Comparison of ENCODE assay signal across 1 cellular context in the genomic region with DNA sequence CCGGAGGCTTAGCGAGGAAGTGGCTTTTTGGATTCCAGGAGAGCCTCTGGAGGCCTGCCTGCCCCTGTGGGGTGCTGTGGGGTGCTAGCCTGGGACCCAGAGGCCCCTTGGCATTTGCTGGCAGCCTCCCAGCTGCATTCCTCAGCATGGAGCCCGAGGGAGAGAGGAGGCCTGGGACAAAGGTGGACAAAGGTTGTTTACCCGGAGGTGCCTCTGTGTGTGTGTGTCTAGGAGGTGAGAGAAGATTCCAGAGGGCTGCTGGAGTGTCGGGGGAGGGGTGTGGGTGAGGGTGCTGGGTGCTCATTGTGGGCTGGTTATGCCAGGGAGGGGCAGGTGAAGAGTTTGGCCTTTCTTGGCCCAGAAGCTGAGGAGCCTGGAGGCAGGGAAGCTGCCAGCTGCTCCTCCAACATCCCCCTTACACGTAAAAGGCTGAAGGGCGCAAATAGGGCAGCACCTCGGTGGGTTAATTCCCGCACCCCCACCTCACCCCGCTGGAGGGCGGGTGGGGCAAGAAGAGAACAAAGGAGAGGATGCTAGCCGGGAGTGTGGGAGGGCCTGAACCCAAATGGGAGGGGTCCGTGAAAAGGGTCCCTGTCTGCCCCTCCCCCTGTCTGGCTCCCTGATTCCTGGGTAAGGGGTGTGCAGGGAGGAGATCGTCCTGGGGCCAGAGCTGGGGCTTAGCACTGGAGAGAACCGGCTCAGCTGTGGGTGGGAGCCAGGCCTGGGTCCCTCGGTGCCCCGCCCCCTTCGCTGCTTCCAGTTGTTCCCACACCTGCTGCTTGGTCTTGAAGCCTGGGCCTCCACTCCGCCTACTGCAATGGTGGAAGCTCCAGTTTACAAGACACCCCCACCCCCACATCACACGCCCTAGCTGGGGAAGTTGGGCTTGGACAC.
TF ChIP-seq lines count a peak whose summit lies in the region.

No MANE protein-coding gene starts in this region.

TF ChIP-seq in HepG2, 621 proteins besides CTCF, POLR2A, EP300 and RAD21 (continued from another document and continues in another):
- TF ChIP-seq, protein P1, sequence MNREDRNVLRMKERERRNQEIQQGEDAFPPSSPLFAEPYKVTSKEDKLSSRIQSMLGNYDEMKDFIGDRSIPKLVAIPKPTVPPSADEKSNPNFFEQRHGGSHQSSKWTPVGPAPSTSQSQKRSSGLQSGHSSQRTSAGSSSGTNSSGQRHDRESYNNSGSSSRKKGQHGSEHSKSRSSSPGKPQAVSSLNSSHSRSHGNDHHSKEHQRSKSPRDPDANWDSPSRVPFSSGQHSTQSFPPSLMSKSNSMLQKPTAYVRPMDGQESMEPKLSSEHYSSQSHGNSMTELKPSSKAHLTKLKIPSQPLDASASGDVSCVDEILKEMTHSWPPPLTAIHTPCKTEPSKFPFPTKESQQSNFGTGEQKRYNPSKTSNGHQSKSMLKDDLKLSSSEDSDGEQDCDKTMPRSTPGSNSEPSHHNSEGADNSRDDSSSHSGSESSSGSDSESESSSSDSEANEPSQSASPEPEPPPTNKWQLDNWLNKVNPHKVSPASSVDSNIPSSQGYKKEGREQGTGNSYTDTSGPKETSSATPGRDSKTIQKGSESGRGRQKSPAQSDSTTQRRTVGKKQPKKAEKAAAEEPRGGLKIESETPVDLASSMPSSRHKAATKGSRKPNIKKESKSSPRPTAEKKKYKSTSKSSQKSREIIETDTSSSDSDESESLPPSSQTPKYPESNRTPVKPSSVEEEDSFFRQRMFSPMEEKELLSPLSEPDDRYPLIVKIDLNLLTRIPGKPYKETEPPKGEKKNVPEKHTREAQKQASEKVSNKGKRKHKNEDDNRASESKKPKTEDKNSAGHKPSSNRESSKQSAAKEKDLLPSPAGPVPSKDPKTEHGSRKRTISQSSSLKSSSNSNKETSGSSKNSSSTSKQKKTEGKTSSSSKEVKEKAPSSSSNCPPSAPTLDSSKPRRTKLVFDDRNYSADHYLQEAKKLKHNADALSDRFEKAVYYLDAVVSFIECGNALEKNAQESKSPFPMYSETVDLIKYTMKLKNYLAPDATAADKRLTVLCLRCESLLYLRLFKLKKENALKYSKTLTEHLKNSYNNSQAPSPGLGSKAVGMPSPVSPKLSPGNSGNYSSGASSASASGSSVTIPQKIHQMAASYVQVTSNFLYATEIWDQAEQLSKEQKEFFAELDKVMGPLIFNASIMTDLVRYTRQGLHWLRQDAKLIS (CRISPR knock-in tag; IDR thresholded peaks at IDR 0.05): no peak
- no peak for TF ChIP-seq MED8 (CRISPR knock-in tag; IDR thresholded peaks at IDR 0.05; ENCODE audit: insufficient replicate concordance)
- TF ChIP-seq, protein P2, sequence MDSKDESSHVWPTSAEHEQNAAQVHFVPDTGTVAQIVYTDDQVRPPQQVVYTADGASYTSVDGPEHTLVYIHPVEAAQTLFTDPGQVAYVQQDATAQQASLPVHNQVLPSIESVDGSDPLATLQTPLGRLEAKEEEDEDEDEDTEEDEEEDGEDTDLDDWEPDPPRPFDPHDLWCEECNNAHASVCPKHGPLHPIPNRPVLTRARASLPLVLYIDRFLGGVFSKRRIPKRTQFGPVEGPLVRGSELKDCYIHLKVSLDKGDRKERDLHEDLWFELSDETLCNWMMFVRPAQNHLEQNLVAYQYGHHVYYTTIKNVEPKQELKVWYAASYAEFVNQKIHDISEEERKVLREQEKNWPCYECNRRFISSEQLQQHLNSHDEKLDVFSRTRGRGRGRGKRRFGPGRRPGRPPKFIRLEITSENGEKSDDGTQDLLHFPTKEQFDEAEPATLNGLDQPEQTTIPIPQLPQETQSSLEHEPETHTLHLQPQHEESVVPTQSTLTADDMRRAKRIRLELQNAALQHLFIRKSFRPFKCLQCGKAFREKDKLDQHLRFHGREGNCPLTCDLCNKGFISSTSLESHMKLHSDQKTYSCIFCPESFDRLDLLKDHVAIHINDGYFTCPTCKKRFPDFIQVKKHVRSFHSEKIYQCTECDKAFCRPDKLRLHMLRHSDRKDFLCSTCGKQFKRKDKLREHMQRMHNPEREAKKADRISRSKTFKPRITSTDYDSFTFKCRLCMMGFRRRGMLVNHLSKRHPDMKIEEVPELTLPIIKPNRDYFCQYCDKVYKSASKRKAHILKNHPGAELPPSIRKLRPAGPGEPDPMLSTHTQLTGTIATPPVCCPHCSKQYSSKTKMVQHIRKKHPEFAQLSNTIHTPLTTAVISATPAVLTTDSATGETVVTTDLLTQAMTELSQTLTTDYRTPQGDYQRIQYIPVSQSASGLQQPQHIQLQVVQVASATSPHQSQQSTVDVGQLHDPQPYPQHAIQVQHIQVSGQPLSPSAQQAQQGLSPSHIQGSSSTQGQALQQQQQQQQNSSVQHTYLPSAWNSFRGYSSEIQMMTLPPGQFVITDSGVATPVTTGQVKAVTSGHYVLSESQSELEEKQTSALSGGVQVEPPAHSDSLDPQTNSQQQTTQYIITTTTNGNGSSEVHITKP (CRISPR knock-in tag; IDR thresholded peaks at IDR 0.05; ENCODE audit: low read depth): no peak
- peak; percentile 95; the same call in 1 of the 2 replicates for TF ChIP-seq ZNF607 (CRISPR knock-in tag; IDR thresholded peaks at IDR 0.05; ENCODE audit: borderline replicate concordance)
- TF ChIP-seq ATF1 (CRISPR knock-in tag; IDR thresholded peaks at IDR 0.05): no peak
- no peak for TF ChIP-seq ZNF33A (CRISPR knock-in tag; IDR thresholded peaks at IDR 0.05; ENCODE audit: borderline replicate concordance)
- peak; percentile 94 for TF ChIP-seq GATAD2A (CRISPR knock-in tag; IDR thresholded peaks at IDR 0.05)
- TF ChIP-seq ZFP62 (CRISPR knock-in tag; IDR thresholded peaks at IDR 0.05): no peak
- TF ChIP-seq ZFP90 (CRISPR knock-in tag; IDR thresholded peaks at IDR 0.05; ENCODE audit: borderline replicate concordance): peak; percentile 77; the same call in 1 of the 2 replicates
- peak; percentile 23 for TF ChIP-seq CCAR2 (optimal IDR thresholded peaks at IDR 0.05; ENCODE audit: low read depth, low read length)
- TF ChIP-seq, protein P3, sequence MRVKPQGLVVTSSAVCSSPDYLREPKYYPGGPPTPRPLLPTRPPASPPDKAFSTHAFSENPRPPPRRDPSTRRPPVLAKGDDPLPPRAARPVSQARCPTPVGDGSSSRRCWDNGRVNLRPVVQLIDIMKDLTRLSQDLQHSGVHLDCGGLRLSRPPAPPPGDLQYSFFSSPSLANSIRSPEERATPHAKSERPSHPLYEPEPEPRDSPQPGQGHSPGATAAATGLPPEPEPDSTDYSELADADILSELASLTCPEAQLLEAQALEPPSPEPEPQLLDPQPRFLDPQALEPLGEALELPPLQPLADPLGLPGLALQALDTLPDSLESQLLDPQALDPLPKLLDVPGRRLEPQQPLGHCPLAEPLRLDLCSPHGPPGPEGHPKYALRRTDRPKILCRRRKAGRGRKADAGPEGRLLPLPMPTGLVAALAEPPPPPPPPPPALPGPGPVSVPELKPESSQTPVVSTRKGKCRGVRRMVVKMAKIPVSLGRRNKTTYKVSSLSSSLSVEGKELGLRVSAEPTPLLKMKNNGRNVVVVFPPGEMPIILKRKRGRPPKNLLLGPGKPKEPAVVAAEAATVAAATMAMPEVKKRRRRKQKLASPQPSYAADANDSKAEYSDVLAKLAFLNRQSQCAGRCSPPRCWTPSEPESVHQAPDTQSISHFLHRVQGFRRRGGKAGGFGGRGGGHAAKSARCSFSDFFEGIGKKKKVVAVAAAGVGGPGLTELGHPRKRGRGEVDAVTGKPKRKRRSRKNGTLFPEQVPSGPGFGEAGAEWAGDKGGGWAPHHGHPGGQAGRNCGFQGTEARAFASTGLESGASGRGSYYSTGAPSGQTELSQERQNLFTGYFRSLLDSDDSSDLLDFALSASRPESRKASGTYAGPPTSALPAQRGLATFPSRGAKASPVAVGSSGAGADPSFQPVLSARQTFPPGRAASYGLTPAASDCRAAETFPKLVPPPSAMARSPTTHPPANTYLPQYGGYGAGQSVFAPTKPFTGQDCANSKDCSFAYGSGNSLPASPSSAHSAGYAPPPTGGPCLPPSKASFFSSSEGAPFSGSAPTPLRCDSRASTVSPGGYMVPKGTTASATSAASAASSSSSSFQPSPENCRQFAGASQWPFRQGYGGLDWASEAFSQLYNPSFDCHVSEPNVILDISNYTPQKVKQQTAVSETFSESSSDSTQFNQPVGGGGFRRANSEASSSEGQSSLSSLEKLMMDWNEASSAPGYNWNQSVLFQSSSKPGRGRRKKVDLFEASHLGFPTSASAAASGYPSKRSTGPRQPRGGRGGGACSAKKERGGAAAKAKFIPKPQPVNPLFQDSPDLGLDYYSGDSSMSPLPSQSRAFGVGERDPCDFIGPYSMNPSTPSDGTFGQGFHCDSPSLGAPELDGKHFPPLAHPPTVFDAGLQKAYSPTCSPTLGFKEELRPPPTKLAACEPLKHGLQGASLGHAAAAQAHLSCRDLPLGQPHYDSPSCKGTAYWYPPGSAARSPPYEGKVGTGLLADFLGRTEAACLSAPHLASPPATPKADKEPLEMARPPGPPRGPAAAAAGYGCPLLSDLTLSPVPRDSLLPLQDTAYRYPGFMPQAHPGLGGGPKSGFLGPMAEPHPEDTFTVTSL (CRISPR knock-in tag; IDR thresholded peaks at IDR 0.05; ENCODE audit: borderline replicate concordance): peak; percentile 86; the same call in 1 of the 2 replicates
- TF ChIP-seq ZNF879 (CRISPR knock-in tag; IDR thresholded peaks at IDR 0.05): 0 out of 2 replicates have a peak, but pooled peaks have one; percentile 49
- no peak for TF ChIP-seq MAFK (conservative IDR thresholded peaks at IDR 0.05 in 1 of 2, IDR thresholded peaks at IDR 0.05 in 1 of 2; ENCODE audit: low read length in 2 of 2)
- no peak for TF ChIP-seq ZFP37 (CRISPR knock-in tag; IDR thresholded peaks at IDR 0.05; ENCODE audit: borderline replicate concordance)
- TF ChIP-seq ZNF510 (CRISPR knock-in tag; IDR thresholded peaks at IDR 0.05; ENCODE audit: low read depth): no peak
- no peak for TF ChIP-seq ZBTB21 (CRISPR knock-in tag; IDR thresholded peaks at IDR 0.05)
- TF ChIP-seq SRY (CRISPR knock-in tag; IDR thresholded peaks at IDR 0.05): 0 out of 2 replicates have a peak, but pooled peaks have one; percentile 24
- TF ChIP-seq, protein P4, sequence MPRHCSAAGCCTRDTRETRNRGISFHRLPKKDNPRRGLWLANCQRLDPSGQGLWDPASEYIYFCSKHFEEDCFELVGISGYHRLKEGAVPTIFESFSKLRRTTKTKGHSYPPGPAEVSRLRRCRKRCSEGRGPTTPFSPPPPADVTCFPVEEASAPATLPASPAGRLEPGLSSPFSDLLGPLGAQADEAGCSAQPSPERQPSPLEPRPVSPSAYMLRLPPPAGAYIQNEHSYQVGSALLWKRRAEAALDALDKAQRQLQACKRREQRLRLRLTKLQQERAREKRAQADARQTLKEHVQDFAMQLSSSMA (CRISPR knock-in tag; IDR thresholded peaks at IDR 0.05): peak; percentile 34; the same call in 1 of the 2 replicates
- TF ChIP-seq, protein P5, sequence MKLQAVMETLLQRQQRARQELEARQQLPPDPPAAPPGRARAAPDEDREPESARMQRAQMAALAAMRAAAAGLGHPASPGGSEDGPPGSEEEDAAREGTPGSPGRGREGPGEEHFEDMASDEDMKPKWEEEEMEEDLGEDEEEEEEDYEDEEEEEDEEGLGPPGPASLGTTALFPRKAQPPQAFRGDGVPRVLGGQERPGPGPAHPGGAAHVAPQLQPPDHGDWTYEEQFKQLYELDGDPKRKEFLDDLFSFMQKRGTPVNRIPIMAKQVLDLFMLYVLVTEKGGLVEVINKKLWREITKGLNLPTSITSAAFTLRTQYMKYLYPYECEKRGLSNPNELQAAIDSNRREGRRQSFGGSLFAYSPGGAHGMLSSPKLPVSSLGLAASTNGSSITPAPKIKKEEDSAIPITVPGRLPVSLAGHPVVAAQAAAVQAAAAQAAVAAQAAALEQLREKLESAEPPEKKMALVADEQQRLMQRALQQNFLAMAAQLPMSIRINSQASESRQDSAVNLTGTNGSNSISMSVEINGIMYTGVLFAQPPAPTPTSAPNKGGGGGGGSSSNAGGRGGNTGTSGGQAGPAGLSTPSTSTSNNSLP (IDR thresholded peaks at IDR 0.05; ENCODE audit: low read depth, low read length): no peak
- TF ChIP-seq ZNF235 (CRISPR knock-in tag; IDR thresholded peaks at IDR 0.05; ENCODE audit: borderline replicate concordance): no peak
- TF ChIP-seq PLRG1 (conservative IDR thresholded peaks at IDR 0.05): no peak
- TF ChIP-seq ZBTB8A (CRISPR knock-in tag; IDR thresholded peaks at IDR 0.05; ENCODE audit: borderline replicate concordance, low read depth): no peak; the same call in 1 of the 2 replicates
- peak; percentile 73; the same call in 1 of the 2 replicates for TF ChIP-seq NAIF1 (CRISPR knock-in tag; IDR thresholded peaks at IDR 0.05; ENCODE audit: borderline replicate concordance)
- TF ChIP-seq, protein P6, sequence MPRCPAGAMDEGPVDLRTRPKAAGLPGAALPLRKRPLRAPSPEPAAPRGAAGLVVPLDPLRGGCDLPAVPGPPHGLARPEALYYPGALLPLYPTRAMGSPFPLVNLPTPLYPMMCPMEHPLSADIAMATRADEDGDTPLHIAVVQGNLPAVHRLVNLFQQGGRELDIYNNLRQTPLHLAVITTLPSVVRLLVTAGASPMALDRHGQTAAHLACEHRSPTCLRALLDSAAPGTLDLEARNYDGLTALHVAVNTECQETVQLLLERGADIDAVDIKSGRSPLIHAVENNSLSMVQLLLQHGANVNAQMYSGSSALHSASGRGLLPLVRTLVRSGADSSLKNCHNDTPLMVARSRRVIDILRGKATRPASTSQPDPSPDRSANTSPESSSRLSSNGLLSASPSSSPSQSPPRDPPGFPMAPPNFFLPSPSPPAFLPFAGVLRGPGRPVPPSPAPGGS (CRISPR knock-in tag; IDR thresholded peaks at IDR 0.05): no peak
- TF ChIP-seq, protein P7, sequence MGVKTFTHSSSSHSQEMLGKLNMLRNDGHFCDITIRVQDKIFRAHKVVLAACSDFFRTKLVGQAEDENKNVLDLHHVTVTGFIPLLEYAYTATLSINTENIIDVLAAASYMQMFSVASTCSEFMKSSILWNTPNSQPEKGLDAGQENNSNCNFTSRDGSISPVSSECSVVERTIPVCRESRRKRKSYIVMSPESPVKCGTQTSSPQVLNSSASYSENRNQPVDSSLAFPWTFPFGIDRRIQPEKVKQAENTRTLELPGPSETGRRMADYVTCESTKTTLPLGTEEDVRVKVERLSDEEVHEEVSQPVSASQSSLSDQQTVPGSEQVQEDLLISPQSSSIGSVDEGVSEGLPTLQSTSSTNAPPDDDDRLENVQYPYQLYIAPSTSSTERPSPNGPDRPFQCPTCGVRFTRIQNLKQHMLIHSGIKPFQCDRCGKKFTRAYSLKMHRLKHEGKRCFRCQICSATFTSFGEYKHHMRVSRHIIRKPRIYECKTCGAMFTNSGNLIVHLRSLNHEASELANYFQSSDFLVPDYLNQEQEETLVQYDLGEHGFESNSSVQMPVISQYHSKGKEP (CRISPR knock-in tag; IDR thresholded peaks at IDR 0.05): no peak
- TF ChIP-seq ZNF816 (CRISPR knock-in tag; IDR thresholded peaks at IDR 0.05; ENCODE audit: borderline replicate concordance): peak; percentile 45; the same call in 1 of the 2 replicates
- no peak for TF ChIP-seq FLYWCH1 (CRISPR knock-in tag; IDR thresholded peaks at IDR 0.05)
- peak; percentile 88; the same call in 1 of the 2 replicates for TF ChIP-seq ZNF747 (CRISPR knock-in tag; IDR thresholded peaks at IDR 0.05; ENCODE audit: borderline replicate concordance)
- TF ChIP-seq RELA (CRISPR knock-in tag; IDR thresholded peaks at IDR 0.05): no peak
- TF ChIP-seq ARNT (IDR thresholded peaks at IDR 0.05): no peak
- no peak for TF ChIP-seq NONO (IDR thresholded peaks at IDR 0.05)
- TF ChIP-seq NONO (CRISPR knock-in tag; conservative IDR thresholded peaks at IDR 0.05): no peak; the same call in 1 of the 2 replicates
- TF ChIP-seq MAF1 (CRISPR knock-in tag; IDR thresholded peaks at IDR 0.05; ENCODE audit: borderline replicate concordance): no peak
